Comparison of ENCODE assay signal across 20 cellular contexts in genomic region chr2:4973973-4974372, GRCh38.
A peak's percentile ranks its signal among the peaks of the same experiment; 100 is the strongest.
DNase-seq lines count a peak whose midpoint lies in the region; ATAC-seq and TF ChIP-seq lines count a peak whose summit lies in the region.
"Had no signal": no experiment of that assay in that cellular context is flagged by ENCODE, and none has a peak within 500 bp of the region (broad histone marks: within the 10 kb centered on the region; RNA-seq: fewer than 3 reads in every experiment).

No MANE protein-coding gene starts in this region.

- H3K9me1 ChIP-seq in IMR-90 (ENCODE audit: insufficient read depth, low read length) = no peaks in the 10 kb centered on the region

- no peak overlapping the region for H2BK120ac ChIP-seq in IMR-90 (ENCODE audit: low read depth, low read length)
- H2BK120ac ChIP-seq in neuronal stem cell (ENCODE audit: low read depth, low read length) = peak overlapping the region; percentile 78

- dilution Hi-C loops in IMR-90 (cut with HindIII; ENCODE audit: low sequenced_read_pairs, unreplicated experiment) = no loop called here

- H3K4ac ChIP-seq in IMR-90 (ENCODE audit: low read depth, low read length) (no peak overlapping the region), neuronal stem cell (ENCODE audit: low read length) (peak overlapping the region; percentile 98)

- no peaks in the 10 kb centered on the region for H3K4me1 ChIP-seq in BE2C
- H3K4me1 ChIP-seq in IMR-90 (ENCODE audit: control insufficient read depth, insufficient read depth, low read length) = no peaks in the 10 kb centered on the region
- H3K4me1 ChIP-seq in foreskin keratinocyte = no peaks in the 10 kb centered on the region
- peaks cover 0 to under 1% of the 10 kb centered on the region in 2 donors for H3K4me1 ChIP-seq in neuronal stem cell (ENCODE audit: control insufficient read depth in 2 of 2, insufficient read depth in 1 of 2, low read depth in 1 of 2, low read length in 2 of 2)

- H2AK5ac ChIP-seq in IMR-90 (ENCODE audit: low read depth, low read length) = no peak overlapping the region
- peak overlapping the region; percentile 92 for H2AK5ac ChIP-seq in neuronal stem cell (ENCODE audit: low read depth, low read length)

- H3K23ac ChIP-seq in IMR-90 (ENCODE audit: low read depth, low read length) = no peak overlapping the region
- peak overlapping the region; percentile 92 for H3K23ac ChIP-seq in neuronal stem cell (ENCODE audit: low read depth, low read length, poor library complexity)

- H3K4me2 ChIP-seq in IMR-90 (ENCODE audit: low read depth, low read length) (no peak overlapping the region), neuronal stem cell (ENCODE audit: insufficient read depth, low read length, poor library complexity, severe bottlenecking) (no peak overlapping the region)

- BruUV-seq in IMR-90 (replicated peaks; lab: Mats Ljungman, UMichigan) = no TSS peak

- no peak for TF ChIP-seq POLR2A in IMR-90 (IDR thresholded peaks at IDR 0.05; ENCODE audit: low read depth, low read length)

- no CpG with 5 or more reads among the region's 2 CpGs for WGBS in IMR-90 (ENCODE audit: extremely low coverage in 2 of 2, insufficient read length in 1 of 2), 2 experiments
- WGBS in neuronal stem cell (ENCODE audit: extremely low coverage in 2 of 2, insufficient read length in 2 of 2, insufficient replicate concordance in 1 of 2), 2 donors = 100% methylated on average over 1 of the region's 2 CpGs; no CpG with 5 or more reads in 1 of the 2 donors

- H2AFZ ChIP-seq in IMR-90 (replicated peaks; ENCODE audit: low read length, poor library complexity) (no peak overlapping the region), neuronal stem cell (ENCODE audit: low read length) (no peak overlapping the region)

- H3K9me3 ChIP-seq in BE2C = no peaks in the 10 kb centered on the region; the same call in none of the 2 replicates
- H3K9me3 ChIP-seq in IMR-90 (ENCODE audit: control insufficient read depth, insufficient read depth, low read length) = peaks cover 27% of the 10 kb centered on the region
- peaks cover 0 to 8% of the 10 kb centered on the region in 2 donors for H3K9me3 ChIP-seq in neuronal stem cell (replicated peaks in 1 of 2; ENCODE audit: control insufficient read depth in 2 of 2, insufficient read depth in 1 of 2, low read depth in 1 of 2, low read length in 2 of 2)

- no peaks in the 10 kb centered on the region for H3K27me3 ChIP-seq in BE2C
- H3K27me3 ChIP-seq in IMR-90 (ENCODE audit: control insufficient read depth, insufficient read depth, low read length) = no peaks in the 10 kb centered on the region
- no peaks in the 10 kb centered on the region for H3K27me3 ChIP-seq in foreskin keratinocyte
- H3K27me3 ChIP-seq in neuronal stem cell (ENCODE audit: control insufficient read depth in 3 of 3, insufficient read depth in 3 of 3, low read depth in 1 of 3, low read length in 3 of 3) = peaks cover 0 to 6% (median 0%) of the 10 kb centered on the region in 3 experiments

- no peak overlapping the region for H3K56ac ChIP-seq in IMR-90 (ENCODE audit: extremely low read depth, insufficient read depth, low read length)

- ATAC-seq in IMR-90 (ENCODE audit: low read depth) = no peak
- peak; percentile 23 for ATAC-seq in foreskin keratinocyte
- ATAC-seq in HG03378 (IDR thresholded peaks at IDR 0.05; ENCODE audit: unreplicated experiment) = no peak
- ATAC-seq: PC-3, SK-N-SH treated with all-trans-retinoic acid at 6 μM for 48 hours had no signal

- H3K4me3 ChIP-seq in BE2C (ENCODE audit: low read depth, low read length) = no peak overlapping the region
- H3K4me3 ChIP-seq in IMR-90 (ENCODE audit: insufficient read depth, low read depth, low read length) = no peak overlapping the region
- H3K4me3 ChIP-seq in neuronal stem cell (ENCODE audit: low read length in 2 of 2) = peak overlapping the region in 1 of 2 donors; percentile 72

- H3K14ac ChIP-seq in IMR-90 (replicated peaks; ENCODE audit: low read depth, low read length) (no peak overlapping the region), neuronal stem cell (ENCODE audit: low read length) (peak overlapping the region; percentile 99)

- H2BK20ac ChIP-seq in IMR-90 (ENCODE audit: low read depth, low read length) = no peak overlapping the region

- CTCF ChIA-PET in IMR-90 (lab: Yijun Ruan, JAX) = no interaction called here

- peak; percentile 7 for DNase-seq in BE2C
- DNase-seq in IMR-90 = no peak
- no peak for DNase-seq in foreskin keratinocyte
- no peak for DNase-seq in neuronal stem cell (ENCODE audit: low spot score)
- no peak for DNase-seq in NCI-H187 (lab: John Stamatoyannopoulos, UW)
- no peak for DNase-seq in activated effector memory CD4-positive, alpha-beta T cell treated with Interleukin-2 at 50 U/mL for 16 hours
- no peak for DNase-seq in NCI-H524 treated with DMSO at 0.1 percent for 48 hours (lab: John Stamatoyannopoulos, UW)
- DNase-seq: AML-193; CD4-positive, CD25-positive, alpha-beta regulatory T cell; DMS79 treated with DMSO at 0.1 percent for 48 hours; GF-D8; H7; Karpas-422; MM.1S; NCI-H2029 treated with DMSO at 0.1 percent for 48 hours; NCI-H2227 treated with DMSO at 0.1 percent for 48 hours; NCI-H526; PC-3 had no signal

- H3K27ac ChIP-seq in IMR-90 (ENCODE audit: insufficient read depth, low read length) = no peak overlapping the region
- H3K27ac ChIP-seq in foreskin keratinocyte = no peak overlapping the region
- H3K27ac ChIP-seq in neuronal stem cell (replicated peaks; ENCODE audit: low read length) = no peak overlapping the region

- H3K79me1 ChIP-seq in IMR-90 (ENCODE audit: low read depth in 1 of 2, low read length in 2 of 2) = no peaks in the 10 kb centered on the region
- H3K79me1 ChIP-seq in neuronal stem cell (ENCODE audit: low read depth, low read length) = peaks cover 4% of the 10 kb centered on the region

- in situ Hi-C loops in IMR-90 (cut with MboI; ENCODE audit: low sequenced_read_pairs) = no loop called here

- POLR2A ChIA-PET in IMR-90 (lab: Charles Lee; ENCODE audit: unreplicated experiment) = no interaction called here

- no peaks in the 10 kb centered on the region for H4K20me1 ChIP-seq in IMR-90 (ENCODE audit: insufficient read depth, low read length)

- TF ChIP-seq CTCF in BE2C (IDR thresholded peaks at IDR 0.05; ENCODE audit: low read depth, low read length) (no peak), IMR-90 (conservative IDR thresholded peaks at IDR 0.05; ENCODE audit: low read depth, low read length) (no peak), foreskin keratinocyte (conservative IDR thresholded peaks at IDR 0.05) (no peak)

- H3K9ac ChIP-seq in IMR-90 (ENCODE audit: low read depth, low read length) (no peak overlapping the region), neuronal stem cell (ENCODE audit: low read depth, low read length, poor library complexity) (peak overlapping the region; percentile 39)

- peak overlapping the region; percentile 83 for H2BK5ac ChIP-seq in IMR-90 (ENCODE audit: low read depth, low read length, poor library complexity, severe bottlenecking)
- H2BK5ac ChIP-seq in neuronal stem cell (ENCODE audit: low read length) = no peak overlapping the region

- H4K5ac ChIP-seq in IMR-90 (ENCODE audit: low read depth, low read length) = no peak overlapping the region

- H2BK12ac ChIP-seq in neuronal stem cell (ENCODE audit: low read length) = peak overlapping the region; percentile 88

- intact Hi-C loops in IMR-90 (cut with micrococcal nuclease) = no loop called here

- H4K91ac ChIP-seq in IMR-90 (ENCODE audit: insufficient read depth, low read depth, low read length) (no peak overlapping the region), neuronal stem cell (ENCODE audit: low read depth, low read length, poor library complexity) (peak overlapping the region; percentile 61)

- H2BK15ac ChIP-seq in IMR-90 (ENCODE audit: low read depth, low read length) = no peak overlapping the region
- peak overlapping the region; percentile 82 for H2BK15ac ChIP-seq in neuronal stem cell (ENCODE audit: low read length)

- no peak overlapping the region for H4K8ac ChIP-seq in IMR-90 (ENCODE audit: low read depth in 2 of 2, low read length in 2 of 2)
- peak overlapping the region; percentile 53 for H4K8ac ChIP-seq in neuronal stem cell (ENCODE audit: low read depth, low read length)

- no peak for TF ChIP-seq RAD21 in IMR-90 (IDR thresholded peaks at IDR 0.05; ENCODE audit: low read length)

- H2AK9ac ChIP-seq in IMR-90 (replicated peaks; ENCODE audit: low read depth, low read length, poor library complexity) = no peak overlapping the region

- H3K18ac ChIP-seq in IMR-90 (ENCODE audit: low read depth, low read length) = no peak overlapping the region
- peak overlapping the region; percentile 76 for H3K18ac ChIP-seq in neuronal stem cell (ENCODE audit: low read length)

- H3K36me3 ChIP-seq in BE2C (no peaks in the 10 kb centered on the region), IMR-90 (ENCODE audit: control insufficient read depth, insufficient read depth, low read length) (no peaks in the 10 kb centered on the region), neuronal stem cell (replicated peaks in 1 of 2; ENCODE audit: control insufficient read depth in 2 of 2, insufficient read depth in 2 of 2, low read length in 2 of 2) (no peaks in the 10 kb centered on the region)

TF ChIP-seq in IMR-90, 13 proteins besides CTCF, POLR2A, EP300 and RAD21 (continues in another document):
- TF ChIP-seq CHD1 (IDR thresholded peaks at IDR 0.05; ENCODE audit: low read depth, low read length) = no peak
- no peak for TF ChIP-seq CEBPB (IDR thresholded peaks at IDR 0.05; ENCODE audit: low read depth, low read length)
- no peak for TF ChIP-seq MXI1 (IDR thresholded peaks at IDR 0.05; ENCODE audit: borderline replicate concordance, low read depth, low read length)
- no peak for TF ChIP-seq FOS (IDR thresholded peaks at IDR 0.05; ENCODE audit: low read depth, low read length)
- no peak for TF ChIP-seq SMC3 (IDR thresholded peaks at IDR 0.05; ENCODE audit: low read depth, low read length)
- TF ChIP-seq RCOR1 (IDR thresholded peaks at IDR 0.05; ENCODE audit: insufficient replicate concordance, low read length) = no peak
- no peak for TF ChIP-seq MAFK (IDR thresholded peaks at IDR 0.05; ENCODE audit: low read depth, low read length)
- TF ChIP-seq BHLHE40 (IDR thresholded peaks at IDR 0.05; ENCODE audit: low read depth, low read length) = no peak
- no peak for TF ChIP-seq ELK1 (IDR thresholded peaks at IDR 0.05; ENCODE audit: borderline replicate concordance, low read depth, low read length)
- TF ChIP-seq MAZ (IDR thresholded peaks at IDR 0.05; ENCODE audit: borderline replicate concordance, low read depth, low read length) = no peak
- no peak for TF ChIP-seq RFX5 (IDR thresholded peaks at IDR 0.05; ENCODE audit: low read depth, low read length)
- no peak for TF ChIP-seq NFE2L2 (IDR thresholded peaks at IDR 0.05; ENCODE audit: low read depth, low read length)
